Comparison of ENCODE assay signal across 1 cellular context in the genomic region with DNA sequence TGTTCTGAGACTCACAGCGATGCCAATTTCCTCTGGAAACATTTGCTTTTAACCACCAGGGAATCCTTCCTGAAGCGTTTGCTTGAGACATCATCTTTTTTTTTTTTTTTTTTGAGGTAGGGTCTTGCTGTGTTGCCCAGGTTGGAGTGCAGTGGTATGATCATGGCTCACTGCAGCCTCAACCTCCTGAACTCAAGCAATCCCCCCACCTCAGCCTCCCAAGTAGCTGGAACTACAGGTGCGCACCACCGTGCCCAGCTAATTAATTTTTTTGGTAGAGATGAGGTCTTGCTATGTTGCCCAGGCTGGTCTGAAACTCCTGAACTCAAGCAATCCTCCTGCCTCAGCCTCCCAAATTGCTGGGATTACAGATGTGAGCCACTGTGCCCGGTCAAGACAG. TPM values are rescaled to one million over a fixed set of nuclear protein-coding genes. Genes with fewer than 3 reads are reported as not detected.
"Had no signal": no experiment of that assay in that cellular context is flagged by ENCODE, and none has a peak within 500 bp of the region (broad histone marks: within the 10 kb centered on the region; RNA-seq: fewer than 3 reads in every experiment).

No MANE protein-coding gene starts in this region.

RNA-seq across cellular contexts. Expression of a gene that starts 47.0 kb away (rescaled TPM):
- total RNA-seq: mesothelial cell of epicardium had no signal
